31 cellular contexts compared by ENCODE assay signal in genomic region chr4:84803121-84803520, GRCh38.
"Had no signal": no experiment of that assay in that cellular context is flagged by ENCODE, and none has a peak within 500 bp of the region (broad histone marks: within the 10 kb centered on the region; RNA-seq: fewer than 3 reads in every experiment).

No MANE protein-coding gene starts in this region.

- H3K4me3 Mint-ChIP-seq: activated B cell treated with CpG ODN at 0.5 μM for 24 hours; activated CD8-positive, alpha-beta T cell treated with anti-CD3 and anti-CD28 coated beads for 36 hours; activated naive CD8-positive, alpha-beta T cell; activated T-cell treated with anti-CD3 and anti-CD28 coated beads, Interleukin-2, amount 50 U/mL, for 4 hours; activated T-helper 17 cell treated with anti-CD3 and anti-CD28 coated beads, Interleukin-2, amount 50 U/mL, for 72 hours; central memory CD8-positive, alpha-beta T cell; dendritic cell treated with granulocyte-macrophage colony-stimulating factor and Interleukin-4, amounts not matched to agents 40 ng/mL and 50 ng/mL, for 4 days; endodermal cell; T-helper 17 cell; T-helper 2 cell treated with Interferon-gamma antibody and Interleukin-4, amounts not matched to agents 5 μg/mL and 100 μg/mL, for 36 hours had no signal

- H3K4me3 ChIP-seq: coronary artery, esophagus squamous epithelium, gastroesophageal sphincter had no signal

- DNase-seq: activated B cell treated with CpG ODN at 0.5 μM for 24 hours; activated CD4-positive, alpha-beta T cell treated with anti-CD3 and anti-CD28 coated beads for 48 hours; activated CD4-positive, alpha-beta T cell treated with anti-CD3 and anti-CD28 coated beads, Interleukin-2, amount 50 U/mL, for 1 hour; activated CD4-positive, alpha-beta T cell treated with anti-CD3 and anti-CD28 coated beads, Interleukin-2, amount 50 U/mL, for 48 hours; activated CD8-positive, alpha-beta memory T cell treated with anti-CD3 and anti-CD28 coated beads for 24 hours; activated CD8-positive, alpha-beta T cell treated with anti-CD3 and anti-CD28 coated beads for 36 hours; activated effector memory CD4-positive, alpha-beta T cell treated with Interleukin-2 at 50 U/mL for 16 hours; activated gamma-delta T cell treated with Interleukin-2 at 50 U/mL for 16 hours; activated naive CD4-positive, alpha-beta T cell treated with anti-CD3 and anti-CD28 coated beads, Interleukin-2, amount 50 U/mL, for 16 hours; activated naive CD4-positive, alpha-beta T cell treated with Interleukin-2 at 50 U/mL for 16 hours; activated T-cell treated with anti-CD3 and anti-CD28 coated beads, Interleukin-2, amount 50 U/mL, for 4 hours; amygdala; aorta; brain microvascular endothelial cell; effector CD8-positive, alpha-beta T cell; endodermal cell; esophagus squamous epithelium; foreskin melanocyte; T-helper 1 cell; T-helper 17 cell; T1000; WERI-Rb-1 had no signal

- H3K27me3 Mint-ChIP-seq: activated B cell treated with CpG ODN at 0.5 μM for 24 hours; activated CD8-positive, alpha-beta T cell treated with anti-CD3 and anti-CD28 coated beads for 36 hours; activated naive CD8-positive, alpha-beta T cell; activated T-helper 17 cell treated with anti-CD3 and anti-CD28 coated beads, Interleukin-2, amount 50 U/mL, for 72 hours; central memory CD8-positive, alpha-beta T cell; dendritic cell treated with granulocyte-macrophage colony-stimulating factor and Interleukin-4, amounts not matched to agents 40 ng/mL and 50 ng/mL, for 4 days had no signal

- H3K9me3 Mint-ChIP-seq: activated B cell treated with CpG ODN at 0.5 μM for 24 hours; activated CD8-positive, alpha-beta T cell treated with anti-CD3 and anti-CD28 coated beads for 36 hours; activated T-cell treated with anti-CD3 and anti-CD28 coated beads, Interleukin-2, amount 50 U/mL, for 4 hours; activated T-helper 17 cell treated with anti-CD3 and anti-CD28 coated beads, Interleukin-2, amount 50 U/mL, for 72 hours; dendritic cell treated with granulocyte-macrophage colony-stimulating factor and Interleukin-4, amounts not matched to agents 40 ng/mL and 50 ng/mL, for 4 days; endodermal cell; T-helper 2 cell treated with Interferon-gamma antibody and Interleukin-4, amounts not matched to agents 5 μg/mL and 100 μg/mL, for 36 hours had no signal

- FAIRE-seq: bronchial epithelial cell had no signal

- H3K4me1 Mint-ChIP-seq: activated B cell treated with CpG ODN at 0.5 μM for 24 hours; activated T-helper 17 cell treated with anti-CD3 and anti-CD28 coated beads, Interleukin-2, amount 50 U/mL, for 72 hours; central memory CD8-positive, alpha-beta T cell; endodermal cell; T-helper 17 cell had no signal

- H3K27ac ChIP-seq: brain microvascular endothelial cell, esophagus squamous epithelium, gastroesophageal sphincter, WERI-Rb-1 had no signal

- H3K9me3 ChIP-seq: esophagus squamous epithelium, gastroesophageal sphincter had no signal

- H3K27me3 ChIP-seq: brain microvascular endothelial cell, esophagus squamous epithelium, gastroesophageal sphincter had no signal

- H3K36me3 Mint-ChIP-seq: activated naive CD8-positive, alpha-beta T cell had no signal

- H3K27ac Mint-ChIP-seq: activated B cell treated with CpG ODN at 0.5 μM for 24 hours; activated CD8-positive, alpha-beta T cell treated with anti-CD3 and anti-CD28 coated beads for 36 hours; activated naive CD8-positive, alpha-beta T cell; activated T-helper 17 cell treated with anti-CD3 and anti-CD28 coated beads, Interleukin-2, amount 50 U/mL, for 72 hours; dendritic cell treated with granulocyte-macrophage colony-stimulating factor and Interleukin-4, amounts not matched to agents 40 ng/mL and 50 ng/mL, for 4 days; endodermal cell; T-helper 17 cell; T-helper 2 cell treated with Interferon-gamma antibody and Interleukin-4, amounts not matched to agents 5 μg/mL and 100 μg/mL, for 36 hours had no signal

- ATAC-seq: activated CD4-positive, CD25-positive, alpha-beta regulatory T cell treated with anti-CD3 and anti-CD28 coated beads, Interleukin-2, amount 50 U/mL, for 24 hours; activated CD8-positive, alpha-beta T cell treated with anti-CD3 and anti-CD28 coated beads for 36 hours; activated T-cell treated with anti-CD3 and anti-CD28 coated beads, Interleukin-2, amount 50 U/mL, for 4 hours; activated T-helper 17 cell treated with anti-CD3 and anti-CD28 coated beads, Interleukin-2, amount 50 U/mL, for 72 hours; gastroesophageal sphincter; T-helper 17 cell had no signal

- H3K4me1 ChIP-seq: esophagus squamous epithelium had no signal
